In genomic region chr11:75475767-75476650, GRCh38 we compare ENCODE assay signal across 1 cellular context.
TF ChIP-seq lines count a peak whose summit lies in the region.

No MANE protein-coding gene starts in this region.

TF ChIP-seq in PFSK-1, 5 proteins besides CTCF, POLR2A, EP300 and RAD21 (continued from another document):
- TF ChIP-seq, protein P1, sequence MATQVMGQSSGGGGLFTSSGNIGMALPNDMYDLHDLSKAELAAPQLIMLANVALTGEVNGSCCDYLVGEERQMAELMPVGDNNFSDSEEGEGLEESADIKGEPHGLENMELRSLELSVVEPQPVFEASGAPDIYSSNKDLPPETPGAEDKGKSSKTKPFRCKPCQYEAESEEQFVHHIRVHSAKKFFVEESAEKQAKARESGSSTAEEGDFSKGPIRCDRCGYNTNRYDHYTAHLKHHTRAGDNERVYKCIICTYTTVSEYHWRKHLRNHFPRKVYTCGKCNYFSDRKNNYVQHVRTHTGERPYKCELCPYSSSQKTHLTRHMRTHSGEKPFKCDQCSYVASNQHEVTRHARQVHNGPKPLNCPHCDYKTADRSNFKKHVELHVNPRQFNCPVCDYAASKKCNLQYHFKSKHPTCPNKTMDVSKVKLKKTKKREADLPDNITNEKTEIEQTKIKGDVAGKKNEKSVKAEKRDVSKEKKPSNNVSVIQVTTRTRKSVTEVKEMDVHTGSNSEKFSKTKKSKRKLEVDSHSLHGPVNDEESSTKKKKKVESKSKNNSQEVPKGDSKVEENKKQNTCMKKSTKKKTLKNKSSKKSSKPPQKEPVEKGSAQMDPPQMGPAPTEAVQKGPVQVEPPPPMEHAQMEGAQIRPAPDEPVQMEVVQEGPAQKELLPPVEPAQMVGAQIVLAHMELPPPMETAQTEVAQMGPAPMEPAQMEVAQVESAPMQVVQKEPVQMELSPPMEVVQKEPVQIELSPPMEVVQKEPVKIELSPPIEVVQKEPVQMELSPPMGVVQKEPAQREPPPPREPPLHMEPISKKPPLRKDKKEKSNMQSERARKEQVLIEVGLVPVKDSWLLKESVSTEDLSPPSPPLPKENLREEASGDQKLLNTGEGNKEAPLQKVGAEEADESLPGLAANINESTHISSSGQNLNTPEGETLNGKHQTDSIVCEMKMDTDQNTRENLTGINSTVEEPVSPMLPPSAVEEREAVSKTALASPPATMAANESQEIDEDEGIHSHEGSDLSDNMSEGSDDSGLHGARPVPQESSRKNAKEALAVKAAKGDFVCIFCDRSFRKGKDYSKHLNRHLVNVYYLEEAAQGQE (IDR thresholded peaks at IDR 0.05; ENCODE audit: insufficient read depth in 1 of 2, low read depth in 2 of 2, low read length in 2 of 2), result no peak
TF ChIP-seq in PFSK-1: peak in this region for 1.
